In genomic region chr22:37121887-37122591, GRCh38 we compare ENCODE assay signal across 1 cellular context.
TF ChIP-seq lines count a peak whose summit lies in the region.

No MANE protein-coding gene starts in this region.

TF ChIP-seq in GM12878, 131 proteins besides CTCF, POLR2A, EP300 and RAD21 (continued from another document and continues in another):
- no peak for TF ChIP-seq HSF1 (IDR thresholded peaks at IDR 0.05; ENCODE audit: low read depth, low read length)
- TF ChIP-seq IKZF2 (IDR thresholded peaks at IDR 0.05), result peak; percentile 66 to 74; a peak in 3 of 4 replicates
- peak; percentile 71 for TF ChIP-seq EED (IDR thresholded peaks at IDR 0.05; ENCODE audit: low read depth)
- no peak for TF ChIP-seq MEF2A (IDR thresholded peaks at IDR 0.05; ENCODE audit: insufficient read depth, low read depth, low read length)
- peak; percentile 82 for TF ChIP-seq ATF7 (IDR thresholded peaks at IDR 0.05; ENCODE audit: low read depth)
- TF ChIP-seq HDGF (IDR thresholded peaks at IDR 0.05), result peak; percentile 86; the same call in 1 of the 2 replicates
- peak; percentile 69 for TF ChIP-seq YY1 (IDR thresholded peaks at IDR 0.05; ENCODE audit: low read depth, low read length)
- no peak for TF ChIP-seq IRF5 (IDR thresholded peaks at IDR 0.05; ENCODE audit: borderline replicate concordance)
- no peak for TF ChIP-seq ZNF24 (IDR thresholded peaks at IDR 0.05)
- TF ChIP-seq E2F4 (IDR thresholded peaks at IDR 0.05; ENCODE audit: low read depth, low read length), result no peak
- no peak for TF ChIP-seq CEBPZ (IDR thresholded peaks at IDR 0.05; ENCODE audit: low read depth, low read length)
- no peak for TF ChIP-seq RELA (IDR thresholded peaks at IDR 0.05; ENCODE audit: borderline replicate concordance, partially characterized antibody)
- TF ChIP-seq SMAD5 (IDR thresholded peaks at IDR 0.05; ENCODE audit: low read depth), result no peak
- no peak for TF ChIP-seq TARDBP (IDR thresholded peaks at IDR 0.05; ENCODE audit: borderline replicate concordance)
- TF ChIP-seq CHD1 (IDR thresholded peaks at IDR 0.05; ENCODE audit: low read depth, low read length), result no peak
- no peak for TF ChIP-seq RFX5 (IDR thresholded peaks at IDR 0.05; ENCODE audit: low read depth, low read length)
- no peak for TF ChIP-seq SREBF1 (IDR thresholded peaks at IDR 0.05; ENCODE audit: low read length)
- no peak for TF ChIP-seq PAX8 (IDR thresholded peaks at IDR 0.05)
- no peak for TF ChIP-seq KAT2A (conservative IDR thresholded peaks at IDR 0.05; ENCODE audit: control insufficient read depth, low read depth, low read length)
- TF ChIP-seq NR2C2 (IDR thresholded peaks at IDR 0.05; ENCODE audit: borderline replicate concordance, control insufficient read depth, insufficient read length, low read depth), result no peak
- TF ChIP-seq FOXM1 (IDR thresholded peaks at IDR 0.05; ENCODE audit: low read depth, low read length), result no peak
- TF ChIP-seq SPI1 (IDR thresholded peaks at IDR 0.05; ENCODE audit: borderline replicate concordance, insufficient read depth, low read depth, low read length), result no peak
- TF ChIP-seq TAF1 (IDR thresholded peaks at IDR 0.05; ENCODE audit: borderline replicate concordance, low read depth, low read length), result no peak
- no peak for TF ChIP-seq REST (IDR thresholded peaks at IDR 0.05; ENCODE audit: low read depth, low read length)
- no peak for TF ChIP-seq ZZZ3 (IDR thresholded peaks at IDR 0.05; ENCODE audit: control insufficient read depth, insufficient read length, low read depth)
- TF ChIP-seq BHLHE40 (IDR thresholded peaks at IDR 0.05; ENCODE audit: borderline replicate concordance in 1 of 2, low read depth in 2 of 2, low read length in 1 of 2), result peak in 1 of 2 experiments; percentile 43; a peak in 2 of 4 replicates
- TF ChIP-seq ZNF274 (IDR thresholded peaks at IDR 0.05; ENCODE audit: insufficient read depth, insufficient read length), result no peak
- TF ChIP-seq ZNF622 (IDR thresholded peaks at IDR 0.05), result no peak
- TF ChIP-seq TCF12 (IDR thresholded peaks at IDR 0.05; ENCODE audit: low read depth, low read length), result peak; percentile 81; the same call in 1 of the 2 replicates
- no peak for TF ChIP-seq RBBP5 (conservative IDR thresholded peaks at IDR 0.05)
- no peak for TF ChIP-seq NRF1 (conservative IDR thresholded peaks at IDR 0.05; ENCODE audit: low read depth, low read length)
- no peak for TF ChIP-seq NKRF (conservative IDR thresholded peaks at IDR 0.05)
- TF ChIP-seq PBX3 (IDR thresholded peaks at IDR 0.05; ENCODE audit: insufficient replicate concordance, low read depth, low read length), result no peak
- TF ChIP-seq CREB1 (IDR thresholded peaks at IDR 0.05; ENCODE audit: low read depth), result 0 out of 2 replicates have a peak, but pooled peaks have one; percentile 58
- TF ChIP-seq SUZ12 (IDR thresholded peaks at IDR 0.05; ENCODE audit: unreplicated experiment), result no peak
- no peak for TF ChIP-seq CBFB (IDR thresholded peaks at IDR 0.05; ENCODE audit: low read depth)
- peak; percentile 64 for TF ChIP-seq RELB (IDR thresholded peaks at IDR 0.05; ENCODE audit: low read depth)
- TF ChIP-seq MLLT1 (IDR thresholded peaks at IDR 0.05), result peak; percentile 66
- TF ChIP-seq MYC (IDR thresholded peaks at IDR 0.05; ENCODE audit: insufficient read depth, insufficient read length, insufficient replicate concordance, low read length, severe bottlenecking), result no peak
- 0 out of 2 replicates have a peak, but pooled peaks have one; percentile 56 for TF ChIP-seq DPF2 (IDR thresholded peaks at IDR 0.05)
- TF ChIP-seq KDM1A (IDR thresholded peaks at IDR 0.05; ENCODE audit: borderline replicate concordance), result no peak
- no peak for TF ChIP-seq EZH2 (IDR thresholded peaks at IDR 0.05; ENCODE audit: borderline replicate concordance, control insufficient read depth, low read depth, low read length)
- no peak for TF ChIP-seq TBL1XR1 (IDR thresholded peaks at IDR 0.05; ENCODE audit: low read depth, low read length)
- no peak for TF ChIP-seq MXI1 (IDR thresholded peaks at IDR 0.05; ENCODE audit: low read depth, low read length)
- no peak for TF ChIP-seq EGR1 (IDR thresholded peaks at IDR 0.05; ENCODE audit: borderline replicate concordance in 1 of 2, low read depth in 2 of 2, low read length in 2 of 2)
- no peak for TF ChIP-seq ZNF207 (IDR thresholded peaks at IDR 0.05; ENCODE audit: borderline replicate concordance)
- peak; percentile 64; the same call in 1 of the 2 replicates for TF ChIP-seq CREM (IDR thresholded peaks at IDR 0.05; ENCODE audit: low read depth)
- no peak for TF ChIP-seq ATF3 (IDR thresholded peaks at IDR 0.05; ENCODE audit: borderline replicate concordance, extremely low read depth, low read depth, low read length)
